ENCODE assay signal across 20 cellular contexts in the genomic region with DNA sequence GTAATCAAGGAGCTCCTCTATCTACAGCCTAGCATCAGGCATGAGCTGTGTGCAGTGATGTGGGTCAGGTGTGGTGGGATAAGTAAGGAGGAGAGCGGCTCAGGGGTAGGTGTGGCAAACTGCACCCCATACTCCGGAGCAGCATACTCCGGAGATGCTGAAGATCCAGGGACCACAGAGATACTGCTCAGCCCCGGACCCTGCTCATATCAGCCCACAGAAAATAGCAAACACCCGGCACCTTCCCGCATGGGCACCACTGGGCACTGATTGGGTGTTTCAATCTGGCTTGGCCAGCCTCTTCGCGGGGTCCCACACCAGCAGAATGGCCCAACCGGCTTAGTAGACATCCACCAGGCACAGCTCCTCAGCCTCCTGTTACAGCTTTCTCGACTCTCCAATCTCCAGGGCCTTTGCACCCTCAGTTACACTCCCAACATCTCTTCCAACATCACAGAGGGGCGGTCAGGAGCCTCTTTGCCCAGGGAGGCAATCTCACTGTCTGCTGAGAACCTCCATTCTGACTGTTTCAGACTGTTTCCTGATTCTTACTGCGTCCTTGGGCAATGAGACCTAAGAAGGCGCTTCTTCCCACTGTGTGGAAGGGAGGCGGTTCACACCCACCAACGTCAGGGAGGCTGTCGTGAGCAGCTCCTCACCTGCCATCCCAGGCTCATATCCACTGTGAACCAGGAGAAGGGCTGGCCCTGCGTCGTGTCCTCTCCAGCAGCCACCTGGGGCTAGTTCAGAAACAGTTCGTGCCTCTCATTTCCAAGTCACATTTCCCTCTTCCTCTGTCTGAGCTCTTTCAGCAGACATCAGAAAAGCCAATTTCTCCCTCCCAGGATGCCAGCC. TPM values are rescaled to one million over a fixed set of nuclear protein-coding genes. Genes with fewer than 3 reads are reported as not detected.
DNase-seq lines count a peak whose midpoint lies in the region; ATAC-seq and TF ChIP-seq lines count a peak whose summit lies in the region.
"Had no signal": no experiment of that assay in that cellular context is flagged by ENCODE, and none has a peak within 500 bp of the region (broad histone marks: within the 10 kb centered on the region; RNA-seq: fewer than 3 reads in every experiment).

No MANE protein-coding gene starts in this region.

- H3K4me1 Mint-ChIP-seq in central memory CD8-positive, alpha-beta T cell = peaks cover 53% of the 10 kb centered on the region
- H3K4me1 Mint-ChIP-seq in neural crest cell = peaks cover 5% of the 10 kb centered on the region

- no peak for TF ChIP-seq CTCF in right atrium auricular region (IDR thresholded peaks at IDR 0.05)
- TF ChIP-seq CTCF in neural crest cell (conservative IDR thresholded peaks at IDR 0.05) = no peak
- no peak for TF ChIP-seq CTCF in omental fat pad (IDR thresholded peaks at IDR 0.05)

- H3K27ac ChIP-seq in right atrium auricular region = no peak overlapping the region
- H3K27ac ChIP-seq: cardiac muscle cell, psoas muscle had no signal

- peaks cover 12% of the 10 kb centered on the region for H3K36me3 ChIP-seq in right atrium auricular region
- H3K36me3 ChIP-seq: cardiac muscle cell, HAP-1 had no signal

- DNase-seq in right atrium auricular region (ENCODE audit: low spot score) (peak; percentile 55), left cardiac atrium (no peak), neural crest cell (ENCODE audit: low read depth, low spot score) (no peak), omental fat pad (ENCODE audit: low spot score) (no peak), activated gamma-delta T cell treated with Interleukin-2 at 50 U/mL for 16 hours (no peak), NCI-H2227 (lab: John Stamatoyannopoulos, UW; ENCODE audit: unreplicated experiment) (no peak)
- no peak for DNase-seq in central memory CD8-positive, alpha-beta T cell (ENCODE audit: low spot score in 2 of 2)
- DNase-seq: activated naive CD4-positive, alpha-beta T cell treated with Interleukin-2 at 50 U/mL for 16 hours; DMS79; effector memory CD4-positive, alpha-beta T cell; kidney glomerular epithelial cell; NCI-H1417 treated with DMSO at 0.1 percent for 48 hours; NCI-H2171 treated with DMSO at 0.1 percent for 48 hours; stimulated activated CD4-positive, alpha-beta T cell treated with anti-CD3 and anti-CD28 coated beads, Interleukin-12 subunit alpha, Interleukin-12 subunit beta, amount 100 ng/mL, for 4 hours had no signal

- H3K9me3 Mint-ChIP-seq in central memory CD8-positive, alpha-beta T cell = no peaks in the 10 kb centered on the region
- H3K9me3 Mint-ChIP-seq in neural crest cell = no peaks in the 10 kb centered on the region
- H3K9me3 Mint-ChIP-seq: stimulated activated naive CD8-positive, alpha-beta T cell treated with anti-CD3 and anti-CD28 coated beads, Interleukin-15, Interleukin-2, amounts not matched to agents 100 ng/mL and 50 ng/mL, for 24 hours had no signal

- peaks cover 24% of the 10 kb centered on the region for H3K36me3 Mint-ChIP-seq in central memory CD8-positive, alpha-beta T cell (ENCODE audit: insufficient read depth)
- no peaks in the 10 kb centered on the region for H3K36me3 Mint-ChIP-seq in neural crest cell (ENCODE audit: low read depth)

- H3K4me3 ChIP-seq in right atrium auricular region = no peak overlapping the region
- H3K4me3 ChIP-seq: cardiac muscle cell, HAP-1, psoas muscle had no signal

- peak overlapping the region; percentile 77 for H3K27ac Mint-ChIP-seq in central memory CD8-positive, alpha-beta T cell (ENCODE audit: low read depth)
- H3K27ac Mint-ChIP-seq in neural crest cell (ENCODE audit: unreplicated experiment) = peak overlapping the region; percentile 89
- H3K27ac Mint-ChIP-seq: stimulated activated naive CD8-positive, alpha-beta T cell treated with anti-CD3 and anti-CD28 coated beads, Interleukin-15, Interleukin-2, amounts not matched to agents 100 ng/mL and 50 ng/mL, for 24 hours had no signal

- peak overlapping the region; percentile 54 for H3K4me3 Mint-ChIP-seq in central memory CD8-positive, alpha-beta T cell
- no peak overlapping the region for H3K4me3 Mint-ChIP-seq in neural crest cell
- H3K4me3 Mint-ChIP-seq: stimulated activated naive CD8-positive, alpha-beta T cell treated with anti-CD3 and anti-CD28 coated beads, Interleukin-15, Interleukin-2, amounts not matched to agents 100 ng/mL and 50 ng/mL, for 24 hours had no signal

- H3K9me3 ChIP-seq in right atrium auricular region = no peaks in the 10 kb centered on the region
- H3K9me3 ChIP-seq: HAP-1, psoas muscle had no signal

- no peaks in the 10 kb centered on the region for H3K27me3 ChIP-seq in right atrium auricular region
- H3K27me3 ChIP-seq: cardiac muscle cell had no signal

- H3K27me3 Mint-ChIP-seq in central memory CD8-positive, alpha-beta T cell = no peaks in the 10 kb centered on the region
- H3K27me3 Mint-ChIP-seq in neural crest cell (ENCODE audit: low read depth) = no peaks in the 10 kb centered on the region
- H3K27me3 Mint-ChIP-seq: stimulated activated naive CD8-positive, alpha-beta T cell treated with anti-CD3 and anti-CD28 coated beads, Interleukin-15, Interleukin-2, amounts not matched to agents 100 ng/mL and 50 ng/mL, for 24 hours had no signal

- ATAC-seq in left cardiac atrium (no peak), omental fat pad (ENCODE audit: low FRiP score) (no peak), HG03342 (IDR thresholded peaks at IDR 0.05; ENCODE audit: unreplicated experiment) (no peak)
- no peak for ATAC-seq in central memory CD8-positive, alpha-beta T cell (replicated peaks; ENCODE audit: extremely low read depth, poor library complexity, severe bottlenecking)
- ATAC-seq: psoas muscle, SK-N-SH treated with all-trans-retinoic acid at 6 μM for 48 hours had no signal

- H3K4me1 ChIP-seq in right atrium auricular region = peaks cover 0 to 30% of the 10 kb centered on the region in 2 donors
- H3K4me1 ChIP-seq: HAP-1 had no signal

- intact Hi-C loops in left cardiac atrium (cut with DNase I) = loop anchor here (5.0 to 10.0 kb wide), 3 partner anchors 66 to 289 kb away; partner anchors contain the start of gene SH3BP5 (in 2 of the 2)

RNA-seq across cellular contexts. Expression of gene CAPN7, which starts 59.8 kb away (rescaled TPM):
- total RNA-seq in right atrium auricular region (10 to 100 TPM; 21.2 to 21.3 TPM), left cardiac atrium (10 to 100 TPM; 28.4 to 28.9 TPM), neural crest cell (29.2 and 30.9 TPM in 2 replicates), omental fat pad (10 to 100 TPM; 41.8 to 49.5 (median 43.9) TPM)
